32 cellular contexts compared by ENCODE assay signal in the genomic region with DNA sequence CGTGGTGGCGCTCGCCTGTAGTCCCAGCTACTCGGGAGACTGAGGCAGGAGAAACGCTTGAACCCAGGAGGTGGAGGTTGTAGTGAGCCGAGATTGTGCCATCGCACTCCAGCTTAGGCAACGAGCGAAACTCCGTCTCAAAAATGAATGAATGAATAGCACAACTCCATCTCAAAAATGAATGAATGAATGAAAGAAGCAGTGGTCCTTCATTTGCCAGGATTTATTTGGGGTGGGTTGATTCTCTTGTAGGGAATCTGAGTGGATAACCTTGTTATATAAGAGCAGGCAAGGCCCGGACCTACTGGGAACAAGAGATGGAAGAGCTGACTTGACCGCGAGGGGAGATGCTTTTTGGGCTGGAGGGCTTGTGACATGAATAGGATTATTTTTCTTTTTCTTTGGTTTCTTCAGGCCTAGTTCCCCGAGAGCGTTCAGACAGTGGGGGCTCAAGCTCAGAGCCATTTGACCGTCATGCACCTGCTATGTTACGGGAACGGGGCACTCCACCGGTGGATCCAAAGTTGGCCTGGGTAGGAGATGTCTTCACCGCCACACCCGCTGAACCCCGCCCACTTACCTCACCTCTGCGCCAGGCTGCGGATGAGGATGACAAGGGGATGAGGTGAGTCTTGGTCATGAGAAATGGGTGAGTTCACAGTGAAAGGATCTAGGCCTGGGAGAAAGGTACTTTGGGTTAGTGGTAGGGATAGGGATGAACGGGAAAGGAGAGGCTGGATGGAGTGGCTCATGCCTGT. TPM values are rescaled to one million over a fixed set of nuclear protein-coding genes. Genes with fewer than 3 reads are reported as not detected.
DNase-seq lines count a peak whose midpoint lies in the region; ATAC-seq, FAIRE-seq and TF ChIP-seq lines count a peak whose summit lies in the region.
"Had no signal": no experiment of that assay in that cellular context is flagged by ENCODE, and none has a peak within 500 bp of the region (broad histone marks: within the 10 kb centered on the region; RNA-seq: fewer than 3 reads in every experiment).

No MANE protein-coding gene starts in this region.

- H3K4me1 ChIP-seq in HepG2 (ENCODE audit: insufficient read depth, low read length) (no peaks in the 10 kb centered on the region), right lobe of liver (peaks cover 0 to 12% (median 0%) of the 10 kb centered on the region in 4 donors), suprapubic skin (no peaks in the 10 kb centered on the region)
- H3K4me1 ChIP-seq: BLaER1 treated with 17β-estradiol and CSF1 and Interleukin-3, amounts not matched to agents 10 nM and 100 nM; parathyroid adenoma; upper lobe of right lung had no signal

- H3K36me3 ChIP-seq in HepG2 (replicated peaks in 1 of 2; ENCODE audit: control insufficient read depth in 1 of 2, insufficient read depth in 2 of 2, low read length in 2 of 2) = peaks cover 76 to 100% of the 10 kb centered on the region in 2 experiments
- peaks cover 10 to 94% (median 49%) of the 10 kb centered on the region in 4 donors for H3K36me3 ChIP-seq in right lobe of liver
- H3K36me3 ChIP-seq in suprapubic skin = peaks cover 100% of the 10 kb centered on the region

- CTCF ChIA-PET in HepG2 (lab: Yijun Ruan, JAX; ENCODE audit: low intra/inter-chr PET ratio, low total read pairs) = no interaction called here
- CTCF ChIA-PET in WTC11 (lab: Charles Lee) = no interaction called here

- no peaks in the 10 kb centered on the region for H3K79me2 ChIP-seq in HepG2 (ENCODE audit: insufficient read depth, low read length)

- ATAC-seq in HepG2 (no peak), right lobe of liver (no peak), WTC11 (no peak), left colon (peak; percentile 11)
- ATAC-seq: T-helper 17 cell, upper lobe of right lung had no signal

- in situ Hi-C loops in HepG2 (cut with HindIII; ENCODE audit: extremely low pct_ligation_motif_present, low pct_unique_long_range_greater_than_20kb) = no loop called here

- intact Hi-C loops in HepG2 (cut with micrococcal nuclease; ENCODE audit: unreplicated experiment) (no loop called here), right lobe of liver (cut with DNase I) (no loop called here), left colon (cut with DNase I, micrococcal nuclease) (no loop called here)

- no peak overlapping the region for H3K4me3 ChIP-seq in HepG2 (replicated peaks in 1 of 3; ENCODE audit: insufficient read depth in 1 of 3, low read depth in 2 of 3, low read length in 3 of 3)
- H3K4me3 ChIP-seq in right lobe of liver = no peak overlapping the region
- H3K4me3 ChIP-seq in suprapubic skin = no peak overlapping the region
- H3K4me3 ChIP-seq: BLaER1 treated with 17β-estradiol and CSF1 and Interleukin-3, amounts not matched to agents 10 nM and 100 nM; SK-N-MC; spleen; upper lobe of right lung had no signal

- H3K4me2 ChIP-seq in HepG2 (ENCODE audit: low read depth, low read length) = no peak overlapping the region
- H3K4me2 ChIP-seq: BLaER1 treated with 17β-estradiol and CSF1 and Interleukin-3, amounts not matched to agents 10 nM and 100 nM had no signal

- no peaks in the 10 kb centered on the region for H3K9me3 Mint-ChIP-seq in WTC11
- H3K9me3 Mint-ChIP-seq: dendritic cell treated with granulocyte-macrophage colony-stimulating factor and Interleukin-4, amounts not matched to agents 40 ng/mL and 50 ng/mL, for 4 days; mesothelial cell of epicardium; naive thymus-derived CD8-positive, alpha-beta T cell had no signal

- H3K27ac ChIP-seq in HepG2 (ENCODE audit: extremely low read length, insufficient read depth, low read length) (no peak overlapping the region), right lobe of liver (no peak overlapping the region), suprapubic skin (no peak overlapping the region)
- H3K27ac ChIP-seq: BLaER1 treated with 17β-estradiol and CSF1 and Interleukin-3, amounts not matched to agents 10 nM and 100 nM; parathyroid adenoma; SK-N-MC; spleen; upper lobe of right lung had no signal

- no peaks in the 10 kb centered on the region for H3K9me3 ChIP-seq in HepG2 (ENCODE audit: low read length)
- no peaks in the 10 kb centered on the region for H3K9me3 ChIP-seq in right lobe of liver
- H3K9me3 ChIP-seq in suprapubic skin = no peaks in the 10 kb centered on the region
- H3K9me3 ChIP-seq: BLaER1 treated with 17β-estradiol and CSF1 and Interleukin-3, amounts not matched to agents 10 nM and 100 nM; spleen; upper lobe of right lung had no signal

- 98% methylated on average over 25 of the region's 25 CpGs for WGBS in HepG2 (ENCODE audit: low lambda C conversion rate)
- WGBS in right lobe of liver (ENCODE audit: insufficient coverage, low coverage, low lambda C conversion rate, missing lambda C conversion rate) = 92% methylated on average over 23 of the region's 25 CpGs
- WGBS in suprapubic skin = 73% methylated on average over 25 of the region's 25 CpGs

- POLR2A ChIA-PET in HepG2 (lab: Yijun Ruan, JAX) (interaction anchor here (1.1 to 2.9 kb wide), 4 partner anchors 9 to 30 kb away, joined by 3 to 11 read pairs (median 7); a partner anchor contains a TSS), WTC11 (lab: Charles Lee) (no interaction called here)

- H2AFZ ChIP-seq in HepG2 (ENCODE audit: low read length) = no peak overlapping the region
- H2AFZ ChIP-seq: parathyroid adenoma had no signal

- DNase-seq in HepG2 (ENCODE audit: low spot score) (no peak), right lobe of liver (no peak), WTC11 (ENCODE audit: low spot score) (no peak), left colon (no peak), COLO668 (lab: John Stamatoyannopoulos, UW; ENCODE audit: unreplicated experiment) (no peak), suprapubic skin (ENCODE audit: low spot score in 2 of 2) (no peak), iPS-NIHi7 (ENCODE audit: extremely low spot score) (no peak)
- DNase-seq: activated naive CD4-positive, alpha-beta T cell treated with anti-CD3 and anti-CD28 coated beads, Interleukin-2, amount 50 U/mL, for 16 hours; activated T-cell treated with anti-CD3 and anti-CD28 coated beads, Interleukin-2, amount 50 U/mL, for 48 hours; aorta; caudate nucleus; DMS79 treated with DMSO at 0.1 percent for 48 hours; GF-D8; hypothalamus; left ventricle myocardium superior; MV-4-11; naive thymus-derived CD8-positive, alpha-beta T cell; NCI-H1436 treated with DMSO at 0.1 percent for 48 hours; NCI-H345; NCI-H82; spleen; stimulated activated CD4-positive, alpha-beta T cell treated with anti-CD3 and anti-CD28 coated beads, Interleukin-4, amount 100 ng/mL, for 1 hour; T-helper 17 cell; upper lobe of right lung had no signal

- no peak overlapping the region for H3K4me3 Mint-ChIP-seq in WTC11
- H3K4me3 Mint-ChIP-seq: dendritic cell treated with granulocyte-macrophage colony-stimulating factor and Interleukin-4, amounts not matched to agents 40 ng/mL and 50 ng/mL, for 4 days; mesothelial cell of epicardium; naive thymus-derived CD8-positive, alpha-beta T cell had no signal

- TF ChIP-seq CTCF in HepG2 (CRISPR knock-in tag; IDR thresholded peaks at IDR 0.05) = no peak
- TF ChIP-seq CTCF in right lobe of liver (IDR thresholded peaks at IDR 0.05) = no peak
- TF ChIP-seq CTCF in WTC11 (IDR thresholded peaks at IDR 0.05) = no peak
- no peak for TF ChIP-seq CTCF in suprapubic skin (IDR thresholded peaks at IDR 0.05)

- H3K36me3 Mint-ChIP-seq in WTC11 = peaks cover 91% of the 10 kb centered on the region

- 0 out of 2 replicates have a peak, but pooled peaks cover 2% of the 10 kb centered on the region for H4K20me1 ChIP-seq in HepG2 (ENCODE audit: insufficient read depth, low read length)

- H3K27me3 Mint-ChIP-seq in WTC11 (ENCODE audit: low read depth) = no peaks in the 10 kb centered on the region; the same call in 1 of the 2 replicates
- H3K27me3 Mint-ChIP-seq: dendritic cell treated with granulocyte-macrophage colony-stimulating factor and Interleukin-4, amounts not matched to agents 40 ng/mL and 50 ng/mL, for 4 days; naive thymus-derived CD8-positive, alpha-beta T cell; T-helper 17 cell had no signal

- no peaks in the 10 kb centered on the region for H3K4me1 Mint-ChIP-seq in WTC11
- H3K4me1 Mint-ChIP-seq: mesothelial cell of epicardium had no signal

- H3K27me3 ChIP-seq in HepG2 (ENCODE audit: control insufficient read depth in 1 of 2, insufficient read depth in 2 of 2, low read length in 2 of 2) (no peaks in the 10 kb centered on the region), right lobe of liver (no peaks in the 10 kb centered on the region), suprapubic skin (no peaks in the 10 kb centered on the region)
- H3K27me3 ChIP-seq: BLaER1 treated with 17β-estradiol and CSF1 and Interleukin-3, amounts not matched to agents 10 nM and 100 nM; spleen; upper lobe of right lung had no signal

- TF ChIP-seq EP300 in HepG2 (IDR thresholded peaks at IDR 0.05; ENCODE audit: low read depth in 2 of 2, low read length in 2 of 2) (no peak), HepG2 (CRISPR knock-in tag; IDR thresholded peaks at IDR 0.05; ENCODE audit: borderline replicate concordance) (no peak), suprapubic skin (IDR thresholded peaks at IDR 0.05) (no peak)

- no TSS peak for BruUV-seq in HepG2 (replicated peaks; lab: Mats Ljungman, UMichigan)

- no peak overlapping the region for H3K9ac ChIP-seq in HepG2 (ENCODE audit: insufficient read depth, low read depth, low read length)
- H3K9ac ChIP-seq: parathyroid adenoma had no signal

- no peak for TF ChIP-seq POLR2A in HepG2 (IDR thresholded peaks at IDR 0.05; ENCODE audit: insufficient read depth in 1 of 2, low read depth in 2 of 2, low read length in 2 of 2)
- TF ChIP-seq POLR2A in right lobe of liver (IDR thresholded peaks at IDR 0.05) = no peak
- no peak for TF ChIP-seq POLR2A in suprapubic skin (IDR thresholded peaks at IDR 0.05)

- peak overlapping the region; percentile 60 for H3K27ac Mint-ChIP-seq in WTC11
- H3K27ac Mint-ChIP-seq: dendritic cell treated with granulocyte-macrophage colony-stimulating factor and Interleukin-4, amounts not matched to agents 40 ng/mL and 50 ng/mL, for 4 days; mesothelial cell of epicardium had no signal

- TF ChIP-seq RAD21 in HepG2 (CRISPR knock-in tag; IDR thresholded peaks at IDR 0.05) = no peak

- no peak for FAIRE-seq in HepG2 (lab: Jason Lieb, UNC)
- FAIRE-seq: endometrium, GM18507 had no signal

RNA-seq across cellular contexts. Expression of a gene that starts 9.8 kb away (rescaled TPM):
- total RNA-seq in HepG2 (2016; rRNA removed; fragmentation: Illumina TruSeq; extraction: Trizol) (37.2 and 38.9 TPM in 2 replicates), right lobe of liver (10 to 100 TPM; 34.7 to 59.6 (median 39.4) TPM), WTC11 (2021) (372 to 381 TPM (median 373 TPM) in 3 replicates), left colon (100 to 1,000 TPM in 1 of 2 donors, 10 to 100 TPM in 1; 92.9 to 110 TPM), suprapubic skin (100 to 1,000 TPM; 100 to 163 (median 113) TPM)
- total RNA-seq in HepG2 (2016; cell fraction: cytosol; rRNA removed; fragmentation: Illumina TruSeq; extraction: Trizol; ENCODE audit: low read depth) = 32.5 and 32.7 TPM in 2 replicates
- total RNA-seq in HepG2 (2016; cell fraction: insoluble cytoplasmic fraction; rRNA removed; fragmentation: Illumina TruSeq; extraction: Trizol) = 32.8 and 40.6 TPM in 2 replicates
- total RNA-seq in HepG2 (2016; cell fraction: membrane; rRNA removed; fragmentation: Illumina TruSeq; extraction: Trizol) = 32.8 and 40.2 TPM in 2 replicates
- 58.3 and 69.5 TPM in 2 replicates for total RNA-seq in HepG2 (2016; cell fraction: nucleus; rRNA removed; fragmentation: Illumina TruSeq; extraction: Trizol)
- polyA plus RNA-seq in HepG2 (2011; rRNA removed) = 47.4 and 60.5 TPM in 2 replicates
- polyA plus RNA-seq in HepG2 (2011; cell fraction: cytosol; rRNA removed) = 21.8 and 30.2 TPM in 2 replicates
- polyA plus RNA-seq in HepG2 (2011; cell fraction: nucleus; rRNA removed) = 235 and 263 TPM in 2 replicates
- 80.6 and 104 TPM in 2 replicates for polyA plus RNA-seq in HepG2 (2012)
- 12.1 and 13.9 TPM in 2 replicates for polyA plus RNA-seq in HepG2 (2016; cell fraction: cytosol; fragmentation: Illumina TruSeq; extraction: Trizol; ENCODE audit: low read depth)
- 59.6 and 89.4 TPM in 2 replicates for polyA plus RNA-seq in HepG2 (2016; cell fraction: insoluble cytoplasmic fraction; fragmentation: Illumina TruSeq; extraction: Trizol; ENCODE audit: low read depth)
- polyA plus RNA-seq in HepG2 (2016; cell fraction: membrane; fragmentation: Illumina TruSeq; extraction: Trizol; ENCODE audit: low read depth) = 26.0 and 31.8 TPM in 2 replicates
- 182 and 188 TPM in 2 replicates for polyA plus RNA-seq in HepG2 (2016; cell fraction: nucleus; fragmentation: Illumina TruSeq; extraction: Trizol; ENCODE audit: insufficient read depth, low read depth)
- 50.3 and 66.9 TPM in 2 replicates for polyA minus RNA-seq in HepG2 (2011; rRNA and poly(A)+ RNA removed; ENCODE audit: low replicate concordance)
- polyA minus RNA-seq in HepG2 (2011; cell fraction: cytosol; rRNA and poly(A)+ RNA removed) = 51.5 and 53.4 TPM in 2 replicates
- 120 and 136 TPM in 2 replicates for polyA minus RNA-seq in HepG2 (2011; cell fraction: nucleus; rRNA and poly(A)+ RNA removed)

RNA-seq across cellular contexts. Expression of a gene that starts 15.3 kb away (rescaled TPM):
- total RNA-seq in HepG2 (2016; rRNA removed; fragmentation: Illumina TruSeq; extraction: Trizol) (not detected in 2 replicates), right lobe of liver (10 to 100 TPM in 4 of 6 experiments, 1 to 10 TPM in 2; 6.7 to 28.5 (median 13.0) TPM), WTC11 (2021) (5.4 to 8.5 TPM (median 7.1 TPM) in 3 replicates), left colon (10 to 100 TPM in 1 of 2 donors, 1 to 10 TPM in 1; 5.2 to 15.0 TPM), suprapubic skin (10 to 100 TPM in 1 of 4 donors, 1 to 10 TPM in 3; 2.6 to 16.3 (median 5.8) TPM)
- total RNA-seq in HepG2 (2016; cell fraction: cytosol; rRNA removed; fragmentation: Illumina TruSeq; extraction: Trizol; ENCODE audit: low read depth) = 0.62 and 0.91 TPM in 2 replicates
- not detected in 2 replicates for total RNA-seq in HepG2 (2016; cell fraction: insoluble cytoplasmic fraction; rRNA removed; fragmentation: Illumina TruSeq; extraction: Trizol)
- 0.48 TPM in 1 of 2 replicates, not detected in the other for total RNA-seq in HepG2 (2016; cell fraction: membrane; rRNA removed; fragmentation: Illumina TruSeq; extraction: Trizol)
- total RNA-seq in HepG2 (2016; cell fraction: nucleus; rRNA removed; fragmentation: Illumina TruSeq; extraction: Trizol) = not detected in 2 replicates
- polyA plus RNA-seq in HepG2 (2011; rRNA removed) = 1.4 and 1.5 TPM in 2 replicates
- polyA plus RNA-seq in HepG2 (2011; cell fraction: cytosol; rRNA removed) = 0.44 and 1.3 TPM in 2 replicates
- polyA plus RNA-seq in HepG2 (2011; cell fraction: nucleus; rRNA removed) = 0.72 and 1.6 TPM in 2 replicates
- 1.6 and 7.5 TPM in 2 replicates for polyA plus RNA-seq in HepG2 (2012)
- polyA plus RNA-seq in HepG2 (2016; cell fraction: cytosol; fragmentation: Illumina TruSeq; extraction: Trizol; ENCODE audit: low read depth) = 0.98 and 1.2 TPM in 2 replicates
- 0.60 and 0.98 TPM in 2 replicates for polyA plus RNA-seq in HepG2 (2016; cell fraction: insoluble cytoplasmic fraction; fragmentation: Illumina TruSeq; extraction: Trizol; ENCODE audit: low read depth)
- polyA plus RNA-seq in HepG2 (2016; cell fraction: membrane; fragmentation: Illumina TruSeq; extraction: Trizol; ENCODE audit: low read depth) = 0.76 and 1.2 TPM in 2 replicates
- 1.3 TPM in 1 of 2 replicates, not detected in the other for polyA plus RNA-seq in HepG2 (2016; cell fraction: nucleus; fragmentation: Illumina TruSeq; extraction: Trizol; ENCODE audit: insufficient read depth, low read depth)
- polyA minus RNA-seq in HepG2 (2011; rRNA and poly(A)+ RNA removed; ENCODE audit: low replicate concordance) = not detected in 2 replicates
- polyA minus RNA-seq in HepG2 (2011; cell fraction: cytosol; rRNA and poly(A)+ RNA removed) = not detected in 2 replicates
- polyA minus RNA-seq in HepG2 (2011; cell fraction: nucleus; rRNA and poly(A)+ RNA removed) = 0.75 TPM in 1 of 2 replicates, not detected in the other
- total RNA-seq: LHCN-M2 had no signal

RNA-seq across cellular contexts. Expression of a gene that starts 22.1 kb away (rescaled TPM):
- total RNA-seq in HepG2 (2016; rRNA removed; fragmentation: Illumina TruSeq; extraction: Trizol) (169 and 190 TPM in 2 replicates), right lobe of liver (100 to 1,000 TPM; 114 to 196 (median 142) TPM), WTC11 (2021) (366 to 410 TPM (median 396 TPM) in 3 replicates), left colon (100 to 1,000 TPM; 272 to 282 TPM), suprapubic skin (100 to 1,000 TPM; 239 to 360 (median 309) TPM)
- 84.0 and 88.6 TPM in 2 replicates for total RNA-seq in HepG2 (2016; cell fraction: cytosol; rRNA removed; fragmentation: Illumina TruSeq; extraction: Trizol; ENCODE audit: low read depth)
- total RNA-seq in HepG2 (2016; cell fraction: insoluble cytoplasmic fraction; rRNA removed; fragmentation: Illumina TruSeq; extraction: Trizol) = 156 and 178 TPM in 2 replicates
- 178 and 181 TPM in 2 replicates for total RNA-seq in HepG2 (2016; cell fraction: membrane; rRNA removed; fragmentation: Illumina TruSeq; extraction: Trizol)
- total RNA-seq in HepG2 (2016; cell fraction: nucleus; rRNA removed; fragmentation: Illumina TruSeq; extraction: Trizol) = 152 and 174 TPM in 2 replicates
- polyA plus RNA-seq in HepG2 (2011; rRNA removed) = 157 and 184 TPM in 2 replicates
- polyA plus RNA-seq in HepG2 (2011; cell fraction: cytosol; rRNA removed) = 112 and 150 TPM in 2 replicates
- polyA plus RNA-seq in HepG2 (2011; cell fraction: nucleus; rRNA removed) = 529 and 638 TPM in 2 replicates
- 358 and 398 TPM in 2 replicates for polyA plus RNA-seq in HepG2 (2012)
- 78.8 and 95.7 TPM in 2 replicates for polyA plus RNA-seq in HepG2 (2016; cell fraction: cytosol; fragmentation: Illumina TruSeq; extraction: Trizol; ENCODE audit: low read depth)
- polyA plus RNA-seq in HepG2 (2016; cell fraction: insoluble cytoplasmic fraction; fragmentation: Illumina TruSeq; extraction: Trizol; ENCODE audit: low read depth) = 186 and 257 TPM in 2 replicates
- 151 and 180 TPM in 2 replicates for polyA plus RNA-seq in HepG2 (2016; cell fraction: membrane; fragmentation: Illumina TruSeq; extraction: Trizol; ENCODE audit: low read depth)
- 346 and 353 TPM in 2 replicates for polyA plus RNA-seq in HepG2 (2016; cell fraction: nucleus; fragmentation: Illumina TruSeq; extraction: Trizol; ENCODE audit: insufficient read depth, low read depth)
- 102 and 309 TPM in 2 replicates for polyA minus RNA-seq in HepG2 (2011; rRNA and poly(A)+ RNA removed; ENCODE audit: low replicate concordance)
- polyA minus RNA-seq in HepG2 (2011; cell fraction: cytosol; rRNA and poly(A)+ RNA removed) = 190 and 207 TPM in 2 replicates
- 142 and 160 TPM in 2 replicates for polyA minus RNA-seq in HepG2 (2011; cell fraction: nucleus; rRNA and poly(A)+ RNA removed)

RNA-seq across cellular contexts. Expression of a gene that starts 25.3 kb away (rescaled TPM):
- total RNA-seq in HepG2 (2016; rRNA removed; fragmentation: Illumina TruSeq; extraction: Trizol) (52.9 and 98.2 TPM in 2 replicates), right lobe of liver (100 to 1,000 TPM; 100 to 182 (median 116) TPM), WTC11 (2021) (3.5 to 4.6 TPM (median 4.3 TPM) in 3 replicates), left colon (1 to 10 TPM; 2.0 to 3.1 TPM), suprapubic skin (1 to 10 TPM; 2.8 to 8.3 (median 6.1) TPM)
- 43.4 and 48.4 TPM in 2 replicates for total RNA-seq in HepG2 (2016; cell fraction: cytosol; rRNA removed; fragmentation: Illumina TruSeq; extraction: Trizol; ENCODE audit: low read depth)
- total RNA-seq in HepG2 (2016; cell fraction: insoluble cytoplasmic fraction; rRNA removed; fragmentation: Illumina TruSeq; extraction: Trizol) = 49.1 and 105 TPM in 2 replicates
- 24.9 and 27.7 TPM in 2 replicates for total RNA-seq in HepG2 (2016; cell fraction: membrane; rRNA removed; fragmentation: Illumina TruSeq; extraction: Trizol)
- 80.5 and 97.5 TPM in 2 replicates for total RNA-seq in HepG2 (2016; cell fraction: nucleus; rRNA removed; fragmentation: Illumina TruSeq; extraction: Trizol)
- polyA plus RNA-seq in HepG2 (2011; rRNA removed) = 1,140 and 1,216 TPM in 2 replicates
- 931 and 1,024 TPM in 2 replicates for polyA plus RNA-seq in HepG2 (2011; cell fraction: cytosol; rRNA removed)
- polyA plus RNA-seq in HepG2 (2011; cell fraction: nucleus; rRNA removed) = 672 and 801 TPM in 2 replicates
- 414 and 633 TPM in 2 replicates for polyA plus RNA-seq in HepG2 (2012)
- polyA plus RNA-seq in HepG2 (2016; cell fraction: cytosol; fragmentation: Illumina TruSeq; extraction: Trizol; ENCODE audit: low read depth) = 40.2 and 51.8 TPM in 2 replicates
- 55.3 and 56.0 TPM in 2 replicates for polyA plus RNA-seq in HepG2 (2016; cell fraction: insoluble cytoplasmic fraction; fragmentation: Illumina TruSeq; extraction: Trizol; ENCODE audit: low read depth)
- polyA plus RNA-seq in HepG2 (2016; cell fraction: membrane; fragmentation: Illumina TruSeq; extraction: Trizol; ENCODE audit: low read depth) = 20.7 and 25.6 TPM in 2 replicates
- 129 and 139 TPM in 2 replicates for polyA plus RNA-seq in HepG2 (2016; cell fraction: nucleus; fragmentation: Illumina TruSeq; extraction: Trizol; ENCODE audit: insufficient read depth, low read depth)
- 3.4 and 446 TPM in 2 replicates for polyA minus RNA-seq in HepG2 (2011; rRNA and poly(A)+ RNA removed; ENCODE audit: low replicate concordance)
- polyA minus RNA-seq in HepG2 (2011; cell fraction: cytosol; rRNA and poly(A)+ RNA removed) = 154 and 168 TPM in 2 replicates
- 110 and 177 TPM in 2 replicates for polyA minus RNA-seq in HepG2 (2011; cell fraction: nucleus; rRNA and poly(A)+ RNA removed)

RNA-seq across cellular contexts. Expression of a gene that starts 30.2 kb away (rescaled TPM):
- total RNA-seq in HepG2 (2016; rRNA removed; fragmentation: Illumina TruSeq; extraction: Trizol) (15.5 and 18.1 TPM in 2 replicates), right lobe of liver (1 to 10 TPM; 6.6 to 8.7 (median 7.6) TPM), WTC11 (2021) (14.0 to 16.3 TPM (median 14.3 TPM) in 3 replicates), left colon (10 to 100 TPM; 35.7 to 36.3 TPM), suprapubic skin (10 to 100 TPM; 31.6 to 41.0 (median 38.1) TPM)
- 4.0 and 4.6 TPM in 2 replicates for total RNA-seq in HepG2 (2016; cell fraction: cytosol; rRNA removed; fragmentation: Illumina TruSeq; extraction: Trizol; ENCODE audit: low read depth)
- total RNA-seq in HepG2 (2016; cell fraction: insoluble cytoplasmic fraction; rRNA removed; fragmentation: Illumina TruSeq; extraction: Trizol) = 16.8 and 18.5 TPM in 2 replicates
- 10.4 and 12.5 TPM in 2 replicates for total RNA-seq in HepG2 (2016; cell fraction: membrane; rRNA removed; fragmentation: Illumina TruSeq; extraction: Trizol)
- total RNA-seq in HepG2 (2016; cell fraction: nucleus; rRNA removed; fragmentation: Illumina TruSeq; extraction: Trizol) = 11.7 and 13.0 TPM in 2 replicates
- polyA plus RNA-seq in HepG2 (2011; rRNA removed) = 1.7 and 2.1 TPM in 2 replicates
- 1.5 TPM in 2 replicates for polyA plus RNA-seq in HepG2 (2011; cell fraction: cytosol; rRNA removed)
- 3.0 and 3.3 TPM in 2 replicates for polyA plus RNA-seq in HepG2 (2011; cell fraction: nucleus; rRNA removed)
- polyA plus RNA-seq in HepG2 (2012) = 3.3 and 4.4 TPM in 2 replicates
- 1.9 and 2.9 TPM in 2 replicates for polyA plus RNA-seq in HepG2 (2016; cell fraction: cytosol; fragmentation: Illumina TruSeq; extraction: Trizol; ENCODE audit: low read depth)
- 12.2 and 12.5 TPM in 2 replicates for polyA plus RNA-seq in HepG2 (2016; cell fraction: insoluble cytoplasmic fraction; fragmentation: Illumina TruSeq; extraction: Trizol; ENCODE audit: low read depth)
- polyA plus RNA-seq in HepG2 (2016; cell fraction: membrane; fragmentation: Illumina TruSeq; extraction: Trizol; ENCODE audit: low read depth) = 5.2 and 6.9 TPM in 2 replicates
- polyA plus RNA-seq in HepG2 (2016; cell fraction: nucleus; fragmentation: Illumina TruSeq; extraction: Trizol; ENCODE audit: insufficient read depth, low read depth) = 11.9 and 12.9 TPM in 2 replicates
- 3.9 and 10.7 TPM in 2 replicates for polyA minus RNA-seq in HepG2 (2011; rRNA and poly(A)+ RNA removed; ENCODE audit: low replicate concordance)
- polyA minus RNA-seq in HepG2 (2011; cell fraction: cytosol; rRNA and poly(A)+ RNA removed) = 1.2 and 1.3 TPM in 2 replicates
- 5.3 and 6.1 TPM in 2 replicates for polyA minus RNA-seq in HepG2 (2011; cell fraction: nucleus; rRNA and poly(A)+ RNA removed)
